ENCODE assay signal across 21 cellular contexts in the genomic region with DNA sequence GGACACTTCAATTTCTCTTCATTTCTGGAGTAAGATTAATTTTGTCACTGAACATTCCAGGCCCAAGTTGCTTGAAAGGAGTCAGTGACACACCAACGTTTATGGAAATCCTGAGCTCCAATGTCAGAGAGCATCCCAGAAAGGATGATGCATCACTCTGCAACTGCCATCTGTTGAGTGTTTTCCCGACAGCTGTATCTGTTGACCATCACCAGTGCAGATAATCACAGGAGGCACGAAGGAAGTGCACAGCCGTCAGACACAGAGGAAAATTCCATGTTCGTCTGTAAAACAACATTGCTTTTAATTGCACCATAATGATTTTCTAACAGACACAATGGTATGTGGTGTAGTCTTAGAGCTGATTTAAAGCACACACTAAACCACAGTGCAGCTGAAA.
A peak's percentile ranks its signal among the peaks of the same experiment; 100 is the strongest.
DNase-seq lines count a peak whose midpoint lies in the region; ATAC-seq and TF ChIP-seq lines count a peak whose summit lies in the region.
"Had no signal": no experiment of that assay in that cellular context is flagged by ENCODE, and none has a peak within 500 bp of the region (broad histone marks: within the 10 kb centered on the region; RNA-seq: fewer than 3 reads in every experiment).

No MANE protein-coding gene starts in this region.

- peaks cover 19% of the 10 kb centered on the region for H3K4me1 ChIP-seq in cardiac muscle cell (ENCODE audit: low read depth)
- H3K4me1 ChIP-seq in GM23338 (ENCODE audit: insufficient read depth): 0 out of 2 replicates have a peak, but pooled peaks cover 4% of the 10 kb centered on the region
- H3K4me1 ChIP-seq: adrenal gland, gastroesophageal sphincter, right lobe of liver had no signal

- no peaks in the 10 kb centered on the region for H3F3A ChIP-seq in GM23338 (replicated peaks; ENCODE audit: low read depth)

- DNase-seq in cardiac muscle cell (ENCODE audit: low read depth in 1 of 2, low spot score in 1 of 2) (peak; percentile 33 to 70), left ventricle myocardium superior (no peak), NCI-H82 (lab: John Stamatoyannopoulos, UW) (peak; percentile 87), fibroblast of peridontal ligament (ENCODE audit: extremely low read depth) (peak; percentile 57), progenitor cell of endocrine pancreas (ENCODE audit: low spot score, unreplicated experiment) (no peak), GM23338 (ENCODE audit: low spot score) (no peak), Ammon's horn (ENCODE audit: low spot score) (no peak)
- DNase-seq: activated CD8-positive, alpha-beta memory T cell treated with anti-CD3 and anti-CD28 coated beads for 24 hours; adrenal gland; cerebellar nuclear complex; COR-L47; endodermal cell; mesendoderm; MG63; nucleus accumbens; right lobe of liver; stimulated activated CD4-positive, alpha-beta T cell treated with anti-CD3 and anti-CD28 coated beads, Interleukin-2, amount 100 ng/mL, for 24 hours had no signal

- peaks cover 10% of the 10 kb centered on the region for H3K4me1 Mint-ChIP-seq in progenitor cell of endocrine pancreas (ENCODE audit: low read depth)
- H3K4me1 Mint-ChIP-seq in GM23338: peaks cover 9% of the 10 kb centered on the region
- H3K4me1 Mint-ChIP-seq: activated T-helper 17 cell treated with anti-CD3 and anti-CD28 coated beads, Interleukin-2, amount 50 U/mL, for 72 hours had no signal

- H3K27ac ChIP-seq in cardiac muscle cell: peak overlapping the region; percentile 72
- no peak overlapping the region for H3K27ac ChIP-seq in GM23338 (ENCODE audit: low read depth)
- H3K27ac ChIP-seq: adrenal gland, gastroesophageal sphincter, right lobe of liver had no signal

- H3K4me2 ChIP-seq in GM23338: no peak overlapping the region

- no peaks in the 10 kb centered on the region for H3K79me2 ChIP-seq in GM23338 (replicated peaks; ENCODE audit: insufficient read depth)

- no peaks in the 10 kb centered on the region for H4K20me1 ChIP-seq in GM23338 (replicated peaks; ENCODE audit: insufficient read depth)

- H3K4me3 ChIP-seq in cardiac muscle cell (no peak overlapping the region), GM23338 (no peak overlapping the region)
- H3K4me3 ChIP-seq: adrenal gland, gastroesophageal sphincter, MG63, right lobe of liver had no signal

- H3K9me3 Mint-ChIP-seq in progenitor cell of endocrine pancreas (ENCODE audit: low read depth): no peaks in the 10 kb centered on the region
- peaks cover 3% of the 10 kb centered on the region; the same call in 1 of the 3 replicates for H3K9me3 Mint-ChIP-seq in GM23338
- H3K9me3 Mint-ChIP-seq: endodermal cell had no signal

- H3K27me3 ChIP-seq in cardiac muscle cell: no peaks in the 10 kb centered on the region
- no peaks in the 10 kb centered on the region for H3K27me3 ChIP-seq in GM23338 (ENCODE audit: insufficient read depth)
- H3K27me3 ChIP-seq: adrenal gland, gastroesophageal sphincter, MG63, right lobe of liver had no signal

- H3K27ac Mint-ChIP-seq in progenitor cell of endocrine pancreas: peak overlapping the region; percentile 33
- no peak overlapping the region for H3K27ac Mint-ChIP-seq in GM23338
- H3K27ac Mint-ChIP-seq: activated T-helper 17 cell treated with anti-CD3 and anti-CD28 coated beads, Interleukin-2, amount 50 U/mL, for 72 hours; endodermal cell had no signal

- peaks cover 4% of the 10 kb centered on the region; the same call in 1 of the 2 replicates for H3K9me2 ChIP-seq in GM23338 (ENCODE audit: insufficient read depth)

- H3K4me3 Mint-ChIP-seq in progenitor cell of endocrine pancreas (ENCODE audit: low read depth) (no peak overlapping the region), GM23338 (no peak overlapping the region)
- H3K4me3 Mint-ChIP-seq: activated T-helper 17 cell treated with anti-CD3 and anti-CD28 coated beads, Interleukin-2, amount 50 U/mL, for 72 hours; endodermal cell had no signal

- no peak overlapping the region for H2AFZ ChIP-seq in GM23338

- no peaks in the 10 kb centered on the region for H3K27me3 Mint-ChIP-seq in progenitor cell of endocrine pancreas
- peaks cover 5% of the 10 kb centered on the region for H3K27me3 Mint-ChIP-seq in GM23338 (ENCODE audit: insufficient read depth, low read depth, poor library complexity)
- H3K27me3 Mint-ChIP-seq: activated T-helper 17 cell treated with anti-CD3 and anti-CD28 coated beads, Interleukin-2, amount 50 U/mL, for 72 hours had no signal

- no peaks in the 10 kb centered on the region for H3K9me3 ChIP-seq in cardiac muscle cell (ENCODE audit: low read depth)
- H3K9me3 ChIP-seq: adrenal gland, gastroesophageal sphincter, MG63 had no signal

- no peaks in the 10 kb centered on the region for H3K36me3 ChIP-seq in cardiac muscle cell
- no peaks in the 10 kb centered on the region for H3K36me3 ChIP-seq in GM23338 (ENCODE audit: insufficient read depth)
- H3K36me3 ChIP-seq: adrenal gland, gastroesophageal sphincter, MG63, right lobe of liver had no signal

- TF ChIP-seq CTCF in cardiac muscle cell (IDR thresholded peaks at IDR 0.05; ENCODE audit: low read depth, low read length) (no peak), progenitor cell of endocrine pancreas (IDR thresholded peaks at IDR 0.05; ENCODE audit: unreplicated experiment) (no peak), GM23338 (conservative IDR thresholded peaks at IDR 0.05; ENCODE audit: low read depth in 2 of 2) (no peak)

- no peaks in the 10 kb centered on the region for H3K36me3 Mint-ChIP-seq in progenitor cell of endocrine pancreas (ENCODE audit: insufficient read depth)
- H3K36me3 Mint-ChIP-seq in GM23338 (ENCODE audit: low read depth): peaks cover 14% of the 10 kb centered on the region

- intact Hi-C loops in left ventricle myocardium superior (cut with micrococcal nuclease): no loop called here

- ATAC-seq in left ventricle myocardium superior: no peak
- ATAC-seq in GM23338: no peak
- ATAC-seq in GM18519 (IDR thresholded peaks at IDR 0.05; ENCODE audit: low FRiP score, unreplicated experiment): no peak
- ATAC-seq: activated T-helper 17 cell treated with anti-CD3 and anti-CD28 coated beads, Interleukin-2, amount 50 U/mL, for 72 hours; gastroesophageal sphincter; Right ventricle myocardium inferior had no signal

TF ChIP-seq in GM23338, 12 proteins besides CTCF, POLR2A, EP300 and RAD21:
- TF ChIP-seq JUNB (IDR thresholded peaks at IDR 0.05; ENCODE audit: unreplicated experiment) (no peak), NANOG (IDR thresholded peaks at IDR 0.05; ENCODE audit: borderline replicate concordance) (no peak)

Comparison
In these comparisons a context has a peak if more than half of its experiments do, and no peak if none do; other contexts are left out.
1. DNase-seq: peak in cardiac muscle cell (2 of 2), NCI-H82 (single experiment) and fibroblast of peridontal ligament (single experiment); none in left ventricle myocardium superior (single experiment), progenitor cell of endocrine pancreas (single experiment), GM23338 (single experiment) and Ammon's horn (single experiment).